10 cellular contexts compared by ENCODE assay signal in the genomic region with DNA sequence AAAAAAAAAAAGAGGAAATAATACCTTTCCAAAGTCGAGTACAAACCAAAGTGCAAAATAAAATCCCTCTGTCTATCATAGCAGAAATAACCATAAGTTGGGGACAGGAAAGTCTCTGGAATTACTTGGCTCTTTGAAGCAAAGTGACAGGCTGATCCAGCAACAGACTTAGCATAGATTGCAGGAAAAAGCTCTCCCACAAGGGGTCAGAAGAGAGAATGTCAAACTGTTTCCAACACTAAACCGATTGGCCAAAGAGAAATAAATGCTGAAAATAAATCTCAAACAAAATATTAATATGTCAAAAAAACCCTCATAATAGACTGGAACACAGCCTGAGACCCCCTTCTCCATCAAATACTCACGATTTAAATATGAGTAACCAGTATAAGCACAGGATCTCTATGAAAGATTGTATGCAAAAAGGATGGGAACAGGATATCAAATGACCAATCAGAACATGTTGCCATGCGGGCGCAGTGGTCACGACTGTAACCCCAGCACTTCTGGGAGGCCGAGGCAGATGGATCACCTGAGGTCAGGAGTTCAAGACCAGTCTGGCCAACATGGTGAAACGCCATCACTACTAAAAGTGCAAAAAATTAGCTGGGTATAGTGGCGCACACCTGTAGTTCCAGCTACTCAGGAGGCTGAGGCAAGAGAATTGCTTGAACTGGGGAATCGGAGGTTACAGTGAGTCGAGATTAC.
DNase-seq lines count a peak whose midpoint lies in the region; ATAC-seq and TF ChIP-seq lines count a peak whose summit lies in the region.
"Had no signal": no experiment of that assay in that cellular context is flagged by ENCODE, and none has a peak within 500 bp of the region (broad histone marks: within the 10 kb centered on the region; RNA-seq: fewer than 3 reads in every experiment).

No MANE protein-coding gene starts in this region.

- WGBS in ovary, 3 donors, result 85 to 90% (median 88%) methylated on average over 11 of the region's 11 CpGs

- H3K27ac Mint-ChIP-seq in nephron progenitor cell, result no peak overlapping the region

- ATAC-seq in GM18873 (IDR thresholded peaks at IDR 0.05; ENCODE audit: low FRiP score, unreplicated experiment), result no peak

- no peaks in the 10 kb centered on the region for H3K27me3 ChIP-seq in ovary
- H3K27me3 ChIP-seq: BLaER1 had no signal

- DNase-seq in NCI-H748 (lab: John Stamatoyannopoulos, UW; ENCODE audit: unreplicated experiment), result peak; percentile 10
- DNase-seq in NCI-H748 treated with DMSO at 0.1 percent for 48 hours (lab: John Stamatoyannopoulos, UW), result no peak
- DNase-seq in astrocyte of the spinal cord (ENCODE audit: low read depth, low spot score), result peak; percentile 25
- no peak for DNase-seq in nephron progenitor cell
- DNase-seq in foreskin melanocyte, result no peak
- no peak for DNase-seq in ovary
- DNase-seq: naive B cell had no signal

- in situ Hi-C loops in astrocyte of the spinal cord (cut with HindIII; ENCODE audit: low sequenced_read_pairs), result no loop called here

- no peak for TF ChIP-seq POLR2A in ovary (IDR thresholded peaks at IDR 0.05)

- H3K4me3 ChIP-seq in astrocyte of the spinal cord (ENCODE audit: low read depth, low read length), result no peak overlapping the region
- H3K4me3 ChIP-seq in ovary, result no peak overlapping the region
- H3K4me3 ChIP-seq: BLaER1 had no signal

- TF ChIP-seq CTCF in astrocyte of the spinal cord (IDR thresholded peaks at IDR 0.05; ENCODE audit: low read depth, low read length) (peak; percentile 67), nephron progenitor cell (IDR thresholded peaks at IDR 0.05) (peak; percentile 36), ovary (IDR thresholded peaks at IDR 0.05) (no peak)

- peaks cover 3% of the 10 kb centered on the region for H3K9me3 Mint-ChIP-seq in nephron progenitor cell
- H3K9me3 Mint-ChIP-seq: naive B cell had no signal

- no peaks in the 10 kb centered on the region for H3K4me1 Mint-ChIP-seq in nephron progenitor cell
- H3K4me1 Mint-ChIP-seq: naive B cell had no signal

- intact Hi-C loops in ovary (cut with DNase I), result no loop called here

- no peaks in the 10 kb centered on the region for H3K9me3 ChIP-seq in ovary

- peak; percentile 50 for TF ChIP-seq RAD21 in Ishikawa (IDR thresholded peaks at IDR 0.05; ENCODE audit: low read depth)

- no peaks in the 10 kb centered on the region for H3K27me3 Mint-ChIP-seq in nephron progenitor cell (ENCODE audit: low read depth, poor library complexity)
- H3K27me3 Mint-ChIP-seq: naive B cell had no signal

- H3K4me3 Mint-ChIP-seq in nephron progenitor cell, result no peak overlapping the region
- H3K4me3 Mint-ChIP-seq: naive B cell had no signal

- H3K36me3 Mint-ChIP-seq in nephron progenitor cell (ENCODE audit: low read depth), result no peaks in the 10 kb centered on the region
- H3K36me3 Mint-ChIP-seq: naive B cell had no signal

- no peak overlapping the region for H3K27ac ChIP-seq in ovary
- H3K27ac ChIP-seq: BLaER1 had no signal

- H3K36me3 ChIP-seq in ovary, result no peaks in the 10 kb centered on the region
- H3K36me3 ChIP-seq: BLaER1 had no signal

- no peaks in the 10 kb centered on the region for H3K4me1 ChIP-seq in ovary (ENCODE audit: insufficient read depth)
- H3K4me1 ChIP-seq: BLaER1 had no signal

- no peak for TF ChIP-seq EP300 in Ishikawa (IDR thresholded peaks at IDR 0.05; ENCODE audit: borderline replicate concordance)
- TF ChIP-seq EP300 in ovary (IDR thresholded peaks at IDR 0.05), result no peak

TF ChIP-seq in Ishikawa, 13 proteins besides CTCF, POLR2A, EP300 and RAD21:
- TF ChIP-seq, protein P1, sequence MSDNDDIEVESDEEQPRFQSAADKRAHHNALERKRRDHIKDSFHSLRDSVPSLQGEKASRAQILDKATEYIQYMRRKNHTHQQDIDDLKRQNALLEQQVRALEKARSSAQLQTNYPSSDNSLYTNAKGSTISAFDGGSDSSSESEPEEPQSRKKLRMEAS (IDR thresholded peaks at IDR 0.05), result no peak
- TF ChIP-seq CEBPB (IDR thresholded peaks at IDR 0.05), result no peak
- TF ChIP-seq YY1 (IDR thresholded peaks at IDR 0.05; ENCODE audit: low read depth), result no peak
- TF ChIP-seq CREB1 (IDR thresholded peaks at IDR 0.05; ENCODE audit: low read depth), result no peak
- TF ChIP-seq NFIC (IDR thresholded peaks at IDR 0.05), result no peak
- TF ChIP-seq, protein P2, sequence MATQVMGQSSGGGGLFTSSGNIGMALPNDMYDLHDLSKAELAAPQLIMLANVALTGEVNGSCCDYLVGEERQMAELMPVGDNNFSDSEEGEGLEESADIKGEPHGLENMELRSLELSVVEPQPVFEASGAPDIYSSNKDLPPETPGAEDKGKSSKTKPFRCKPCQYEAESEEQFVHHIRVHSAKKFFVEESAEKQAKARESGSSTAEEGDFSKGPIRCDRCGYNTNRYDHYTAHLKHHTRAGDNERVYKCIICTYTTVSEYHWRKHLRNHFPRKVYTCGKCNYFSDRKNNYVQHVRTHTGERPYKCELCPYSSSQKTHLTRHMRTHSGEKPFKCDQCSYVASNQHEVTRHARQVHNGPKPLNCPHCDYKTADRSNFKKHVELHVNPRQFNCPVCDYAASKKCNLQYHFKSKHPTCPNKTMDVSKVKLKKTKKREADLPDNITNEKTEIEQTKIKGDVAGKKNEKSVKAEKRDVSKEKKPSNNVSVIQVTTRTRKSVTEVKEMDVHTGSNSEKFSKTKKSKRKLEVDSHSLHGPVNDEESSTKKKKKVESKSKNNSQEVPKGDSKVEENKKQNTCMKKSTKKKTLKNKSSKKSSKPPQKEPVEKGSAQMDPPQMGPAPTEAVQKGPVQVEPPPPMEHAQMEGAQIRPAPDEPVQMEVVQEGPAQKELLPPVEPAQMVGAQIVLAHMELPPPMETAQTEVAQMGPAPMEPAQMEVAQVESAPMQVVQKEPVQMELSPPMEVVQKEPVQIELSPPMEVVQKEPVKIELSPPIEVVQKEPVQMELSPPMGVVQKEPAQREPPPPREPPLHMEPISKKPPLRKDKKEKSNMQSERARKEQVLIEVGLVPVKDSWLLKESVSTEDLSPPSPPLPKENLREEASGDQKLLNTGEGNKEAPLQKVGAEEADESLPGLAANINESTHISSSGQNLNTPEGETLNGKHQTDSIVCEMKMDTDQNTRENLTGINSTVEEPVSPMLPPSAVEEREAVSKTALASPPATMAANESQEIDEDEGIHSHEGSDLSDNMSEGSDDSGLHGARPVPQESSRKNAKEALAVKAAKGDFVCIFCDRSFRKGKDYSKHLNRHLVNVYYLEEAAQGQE (IDR thresholded peaks at IDR 0.05; ENCODE audit: low read depth), result no peak
- TF ChIP-seq TCF12 (IDR thresholded peaks at IDR 0.05; ENCODE audit: low read depth), result no peak
- TF ChIP-seq TAF1 (IDR thresholded peaks at IDR 0.05; ENCODE audit: low read depth), result no peak
- no peak for TF ChIP-seq TEAD4 (IDR thresholded peaks at IDR 0.05)
- no peak for TF ChIP-seq EGR1 (IDR thresholded peaks at IDR 0.05)
- no peak for TF ChIP-seq FOXM1 (IDR thresholded peaks at IDR 0.05; ENCODE audit: borderline replicate concordance, low read depth)
- TF ChIP-seq ZBTB7A (IDR thresholded peaks at IDR 0.05; ENCODE audit: low read depth), result no peak
- TF ChIP-seq, protein P3, sequence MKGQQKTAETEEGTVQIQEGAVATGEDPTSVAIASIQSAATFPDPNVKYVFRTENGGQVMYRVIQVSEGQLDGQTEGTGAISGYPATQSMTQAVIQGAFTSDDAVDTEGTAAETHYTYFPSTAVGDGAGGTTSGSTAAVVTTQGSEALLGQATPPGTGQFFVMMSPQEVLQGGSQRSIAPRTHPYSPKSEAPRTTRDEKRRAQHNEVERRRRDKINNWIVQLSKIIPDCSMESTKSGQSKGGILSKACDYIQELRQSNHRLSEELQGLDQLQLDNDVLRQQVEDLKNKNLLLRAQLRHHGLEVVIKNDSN (IDR thresholded peaks at IDR 0.05), result no peak

Comparison
In these comparisons a context has a peak if more than half of its experiments do, and no peak if none do; other contexts are left out.
1. DNase-seq: peak in NCI-H748 (single experiment) and astrocyte of the spinal cord (single experiment); none in NCI-H748 treated with DMSO at 0.1 percent for 48 hours (single experiment), nephron progenitor cell (single experiment), foreskin melanocyte (single experiment) and ovary (0 of 5).
2. CTCF ChIP-seq: peak in astrocyte of the spinal cord (single experiment) and nephron progenitor cell (single experiment); none in ovary (0 of 3).